7 cellular contexts compared by ENCODE assay signal in genomic region chr6:113414511-113414910, GRCh38.
DNase-seq lines count a peak whose midpoint lies in the region; FAIRE-seq and TF ChIP-seq lines count a peak whose summit lies in the region.

No MANE protein-coding gene starts in this region.

- H2BK5ac ChIP-seq in neuronal stem cell (ENCODE audit: low read length), result no peak overlapping the region

- H3K36me3 ChIP-seq in neuronal stem cell (replicated peaks in 1 of 2; ENCODE audit: control insufficient read depth in 2 of 2, insufficient read depth in 2 of 2, low read length in 2 of 2), result no peaks in the 10 kb centered on the region

- no peak overlapping the region for H2AFZ ChIP-seq in neuronal stem cell (ENCODE audit: low read length)

- H3K9ac ChIP-seq in neuronal stem cell (ENCODE audit: low read depth, low read length, poor library complexity), result no peak overlapping the region

- H3K23ac ChIP-seq in neuronal stem cell (ENCODE audit: low read depth, low read length, poor library complexity), result no peak overlapping the region

- TF ChIP-seq CTCF in foreskin fibroblast (IDR thresholded peaks at IDR 0.05; ENCODE audit: low read depth, low read length), result peak; percentile 63

- H3K4me1 ChIP-seq in neuronal stem cell (ENCODE audit: control insufficient read depth in 2 of 2, insufficient read depth in 1 of 2, low read depth in 1 of 2, low read length in 2 of 2), result peaks cover 0 to under 1% of the 10 kb centered on the region in 2 donors

- no peak overlapping the region for H2AK5ac ChIP-seq in neuronal stem cell (ENCODE audit: low read depth, low read length)

- no peaks in the 10 kb centered on the region for H3K27me3 ChIP-seq in neuronal stem cell (ENCODE audit: control insufficient read depth in 3 of 3, insufficient read depth in 3 of 3, low read depth in 1 of 3, low read length in 3 of 3)

- no peak overlapping the region for H4K91ac ChIP-seq in neuronal stem cell (ENCODE audit: low read depth, low read length, poor library complexity)

- FAIRE-seq in H54 (lab: Jason Lieb, UNC) (peak; percentile 87), GM19239 (lab: Jason Lieb, UNC) (no peak)

- DNase-seq in H54 (ENCODE audit: insufficient read length, low spot score), result peak; percentile 3
- peak; percentile 83 for DNase-seq in RPMI7951 (ENCODE audit: low read depth)
- peak; percentile 67 to 85 for DNase-seq in foreskin fibroblast
- DNase-seq in renal cortical epithelial cell (ENCODE audit: low read depth), result peak; percentile 65
- DNase-seq in GM19239 (ENCODE audit: insufficient read length, low spot score), result no peak
- DNase-seq in stimulated activated CD4-positive, alpha-beta T cell treated with anti-CD3 and anti-CD28 coated beads, Interleukin-2, amount 100 ng/mL, for 24 hours, result no peak
- DNase-seq in neuronal stem cell (ENCODE audit: low spot score), result no peak

- H3K27ac ChIP-seq in neuronal stem cell (replicated peaks; ENCODE audit: low read length), result no peak overlapping the region

- H3K79me1 ChIP-seq in neuronal stem cell (ENCODE audit: low read depth, low read length), result no peaks in the 10 kb centered on the region

- no peak overlapping the region for H3K14ac ChIP-seq in neuronal stem cell (ENCODE audit: low read length)

- H2BK12ac ChIP-seq in neuronal stem cell (ENCODE audit: low read length), result no peak overlapping the region

- H3K18ac ChIP-seq in neuronal stem cell (ENCODE audit: low read length), result no peak overlapping the region

- TF ChIP-seq POLR2A in H54 (IDR thresholded peaks at IDR 0.05; ENCODE audit: low read depth, low read length), result no peak

- H3K4me3 ChIP-seq in foreskin fibroblast (ENCODE audit: low read depth in 1 of 2, low read length in 2 of 2), result no peak overlapping the region
- no peak overlapping the region for H3K4me3 ChIP-seq in neuronal stem cell (ENCODE audit: low read length in 2 of 2)

- no peak overlapping the region for H2BK120ac ChIP-seq in neuronal stem cell (ENCODE audit: low read depth, low read length)

- H3K4me2 ChIP-seq in neuronal stem cell (ENCODE audit: insufficient read depth, low read length, poor library complexity, severe bottlenecking), result no peak overlapping the region

- no peak overlapping the region for H3K4ac ChIP-seq in neuronal stem cell (ENCODE audit: low read length)

- no peaks in the 10 kb centered on the region for H3K9me3 ChIP-seq in neuronal stem cell (replicated peaks in 1 of 2; ENCODE audit: control insufficient read depth in 2 of 2, insufficient read depth in 1 of 2, low read depth in 1 of 2, low read length in 2 of 2)

- WGBS in neuronal stem cell (ENCODE audit: extremely low coverage in 2 of 2, insufficient read length in 2 of 2, insufficient replicate concordance in 1 of 2), 2 donors, result no CpG with 5 or more reads among the region's 3 CpGs

- no peak overlapping the region for H4K8ac ChIP-seq in neuronal stem cell (ENCODE audit: low read depth, low read length)

- H2BK15ac ChIP-seq in neuronal stem cell (ENCODE audit: low read length), result no peak overlapping the region

Comparison
In these comparisons a context has a peak if more than half of its experiments do, and no peak if none do; other contexts are left out.
1. DNase-seq: peak in H54 (single experiment), RPMI7951 (single experiment), foreskin fibroblast (2 of 2) and renal cortical epithelial cell (single experiment); none in GM19239 (single experiment), stimulated activated CD4-positive, alpha-beta T cell treated with anti-CD3 and anti-CD28 coated beads, Interleukin-2, amount 100 ng/mL, for 24 hours (0 of 2) and neuronal stem cell (single experiment).